ENCODE assay signal across 18 cellular contexts in the genomic region with DNA sequence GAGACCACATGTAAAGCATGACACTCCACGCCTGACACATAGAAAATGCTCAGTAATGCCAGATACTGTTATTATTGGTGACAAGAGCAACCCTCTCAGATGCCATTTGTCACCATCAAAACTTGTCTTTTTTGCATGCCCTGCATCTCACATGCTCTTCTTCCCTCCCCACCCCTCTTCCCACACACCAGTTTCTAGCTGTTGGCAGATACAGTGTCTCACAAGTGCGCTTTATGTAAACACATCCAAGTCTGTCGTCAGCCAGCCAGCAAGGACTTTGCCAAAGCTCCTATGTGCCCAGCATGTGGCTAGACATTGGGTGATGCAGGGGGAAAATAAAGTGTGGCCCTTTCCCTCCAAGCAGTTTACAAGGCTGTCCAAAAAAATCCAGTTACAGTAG. TPM values are rescaled to one million over a fixed set of nuclear protein-coding genes. Genes with fewer than 3 reads are reported as not detected.
"Had no signal": no experiment of that assay in that cellular context is flagged by ENCODE, and none has a peak within 500 bp of the region (broad histone marks: within the 10 kb centered on the region; RNA-seq: fewer than 3 reads in every experiment).

No MANE protein-coding gene starts in this region.

- H3K4me1 ChIP-seq: heart right ventricle, lower lobe of right lung, suprapubic skin had no signal

- ATAC-seq: gastroesophageal sphincter, left cardiac atrium, lower lobe of right lung, sciatic nerve had no signal

- H3K27ac ChIP-seq: heart right ventricle, lower lobe of right lung, suprapubic skin, VCaP had no signal

- H3K4me1 Mint-ChIP-seq: activated CD4-positive, alpha-beta memory T cell treated with anti-CD3 and anti-CD28 coated beads, Interleukin-2, amount 10 ng/mL, durations not matched to agents 7 days and 5 days; activated naive CD4-positive, alpha-beta T cell treated with anti-CD3 and anti-CD28 coated beads, Interleukin-2, amount 10 ng/mL, durations not matched to agents 7 days and 5 days; mesothelial cell of epicardium; neural crest cell had no signal

- H3K27ac Mint-ChIP-seq: activated CD4-positive, alpha-beta memory T cell treated with anti-CD3 and anti-CD28 coated beads, Interleukin-2, amount 10 ng/mL, durations not matched to agents 7 days and 5 days; activated naive CD4-positive, alpha-beta T cell treated with anti-CD3 and anti-CD28 coated beads, Interleukin-2, amount 10 ng/mL, durations not matched to agents 7 days and 5 days; activated T-cell treated with anti-CD3 and anti-CD28 coated beads, Interleukin-2, amount 50 U/mL, for 24 hours; mesothelial cell of epicardium; stimulated activated naive CD8-positive, alpha-beta T cell treated with anti-CD3 and anti-CD28 coated beads, Interleukin-15, Interleukin-2, amounts not matched to agents 100 ng/mL and 50 ng/mL, for 24 hours; type B pancreatic cell had no signal

- DNase-seq: activated CD4-positive, alpha-beta memory T cell treated with anti-CD3 and anti-CD28 coated beads, Interleukin-2, amount 10 ng/mL, durations not matched to agents 7 days and 5 days; activated naive CD4-positive, alpha-beta T cell treated with anti-CD3 and anti-CD28 coated beads, Interleukin-2, amount 10 ng/mL, durations not matched to agents 7 days and 5 days; activated T-cell treated with anti-CD3 and anti-CD28 coated beads, Interleukin-2, amount 50 U/mL, for 24 hours; erythroblast; heart right ventricle; left cardiac atrium; lower lobe of right lung had no signal

- H3K9me3 Mint-ChIP-seq: activated CD4-positive, alpha-beta memory T cell treated with anti-CD3 and anti-CD28 coated beads, Interleukin-2, amount 10 ng/mL, durations not matched to agents 7 days and 5 days; activated naive CD4-positive, alpha-beta T cell treated with anti-CD3 and anti-CD28 coated beads, Interleukin-2, amount 10 ng/mL, durations not matched to agents 7 days and 5 days; activated T-cell treated with anti-CD3 and anti-CD28 coated beads, Interleukin-2, amount 50 U/mL, for 24 hours; mesothelial cell of epicardium; neural crest cell; stimulated activated naive CD8-positive, alpha-beta T cell treated with anti-CD3 and anti-CD28 coated beads, Interleukin-15, Interleukin-2, amounts not matched to agents 100 ng/mL and 50 ng/mL, for 24 hours; type B pancreatic cell had no signal

- H3K9me3 ChIP-seq: gastroesophageal sphincter, heart right ventricle, lower lobe of right lung, suprapubic skin had no signal

- H3K4me3 Mint-ChIP-seq: activated CD4-positive, alpha-beta memory T cell treated with anti-CD3 and anti-CD28 coated beads, Interleukin-2, amount 10 ng/mL, durations not matched to agents 7 days and 5 days; activated naive CD4-positive, alpha-beta T cell treated with anti-CD3 and anti-CD28 coated beads, Interleukin-2, amount 10 ng/mL, durations not matched to agents 7 days and 5 days; activated T-cell treated with anti-CD3 and anti-CD28 coated beads, Interleukin-2, amount 50 U/mL, for 24 hours; mesothelial cell of epicardium; neural crest cell; stimulated activated naive CD8-positive, alpha-beta T cell treated with anti-CD3 and anti-CD28 coated beads, Interleukin-15, Interleukin-2, amounts not matched to agents 100 ng/mL and 50 ng/mL, for 24 hours; type B pancreatic cell had no signal

- H3K27me3 ChIP-seq: dorsolateral prefrontal cortex, gastroesophageal sphincter, heart right ventricle, suprapubic skin had no signal

- H3K4me3 ChIP-seq: dorsolateral prefrontal cortex, gastroesophageal sphincter, heart right ventricle, lower lobe of right lung, suprapubic skin had no signal

- H3K27me3 Mint-ChIP-seq: activated CD4-positive, alpha-beta memory T cell treated with anti-CD3 and anti-CD28 coated beads, Interleukin-2, amount 10 ng/mL, durations not matched to agents 7 days and 5 days; activated naive CD4-positive, alpha-beta T cell treated with anti-CD3 and anti-CD28 coated beads, Interleukin-2, amount 10 ng/mL, durations not matched to agents 7 days and 5 days; activated T-cell treated with anti-CD3 and anti-CD28 coated beads, Interleukin-2, amount 50 U/mL, for 24 hours; stimulated activated naive CD8-positive, alpha-beta T cell treated with anti-CD3 and anti-CD28 coated beads, Interleukin-15, Interleukin-2, amounts not matched to agents 100 ng/mL and 50 ng/mL, for 24 hours; type B pancreatic cell had no signal

RNA-seq across cellular contexts. Expression of a gene that starts 44.9 kb away (rescaled TPM):
- total RNA-seq: activated CD4-positive, alpha-beta memory T cell treated with anti-CD3 and anti-CD28 coated beads, Interleukin-2, amount 10 ng/mL, durations not matched to agents 7 days and 5 days; chondrocyte; left cardiac atrium; lower lobe of right lung; mesothelial cell of epicardium; neural crest cell; pulmonary artery endothelial cell; sciatic nerve had no signal
